12 cellular contexts compared by ENCODE assay signal in genomic region chr18:12625242-12625641, GRCh38.
"Had no signal": no experiment of that assay in that cellular context is flagged by ENCODE, and none has a peak within 500 bp of the region (broad histone marks: within the 10 kb centered on the region; RNA-seq: fewer than 3 reads in every experiment).

No MANE protein-coding gene starts in this region.

- H3K4me3 ChIP-seq: esophagus squamous epithelium, lower lobe of right lung, pancreas had no signal

- DNase-seq: activated CD4-positive, alpha-beta T cell treated with anti-CD3 and anti-CD28 coated beads, Interleukin-2, amount 10 ng/mL, durations not matched to agents 7 days and 5 days; activated CD4-positive, CD25-positive, alpha-beta regulatory T cell; activated effector memory CD4-positive, alpha-beta T cell treated with Interleukin-2 at 50 U/mL for 16 hours; esophagus squamous epithelium; immature natural killer cell; left cardiac atrium; lower lobe of right lung; naive B cell; pancreas; stimulated activated CD4-positive, alpha-beta T cell treated with anti-CD3 and anti-CD28 coated beads, Interleukin-15, amount 100 ng/mL, for 24 hours; stimulated activated CD4-positive, alpha-beta T cell treated with anti-CD3 and anti-CD28 coated beads, Interleukin-4, amount 100 ng/mL, for 4 hours; T-helper 17 cell had no signal

- H3K4me1 ChIP-seq: esophagus squamous epithelium, lower lobe of right lung, pancreas had no signal

- H3K9me3 ChIP-seq: esophagus squamous epithelium, lower lobe of right lung, pancreas had no signal

- H3K27me3 ChIP-seq: esophagus squamous epithelium, pancreas had no signal

- H3K36me3 ChIP-seq: esophagus squamous epithelium, lower lobe of right lung, pancreas had no signal

- H3K27ac ChIP-seq: esophagus squamous epithelium, lower lobe of right lung, pancreas had no signal
